19 cellular contexts compared by ENCODE assay signal in genomic region chr6:49553353-49553752, GRCh38. TPM values are rescaled to one million over a fixed set of nuclear protein-coding genes. Genes with fewer than 3 reads are reported as not detected.
DNase-seq lines count a peak whose midpoint lies in the region; ATAC-seq and TF ChIP-seq lines count a peak whose summit lies in the region.
"Had no signal": no experiment of that assay in that cellular context is flagged by ENCODE, and none has a peak within 500 bp of the region (broad histone marks: within the 10 kb centered on the region; RNA-seq: fewer than 3 reads in every experiment).

No MANE protein-coding gene starts in this region.

- H3K27me3 Mint-ChIP-seq in nephron progenitor cell (ENCODE audit: low read depth, poor library complexity), result peaks cover 50% of the 10 kb centered on the region
- H3K27me3 Mint-ChIP-seq in WTC11 (ENCODE audit: low read depth), result peaks cover 91% of the 10 kb centered on the region

- H3K27ac ChIP-seq in mammary epithelial cell (ENCODE audit: insufficient read depth, low read depth, low read length), result peak overlapping the region; percentile 68
- no peak overlapping the region for H3K27ac ChIP-seq in effector memory CD4-positive, alpha-beta T cell (ENCODE audit: insufficient read depth, low read length, poor library complexity, severe bottlenecking)

- H2AFZ ChIP-seq in mammary epithelial cell (ENCODE audit: low read depth, low read length), result no peak overlapping the region

- H3K4me1 Mint-ChIP-seq in nephron progenitor cell, result peaks cover 24% of the 10 kb centered on the region
- peaks cover 59% of the 10 kb centered on the region for H3K4me1 Mint-ChIP-seq in WTC11

- H3K36me3 ChIP-seq in BJ (ENCODE audit: control insufficient read depth, insufficient read depth, low read length) (no peaks in the 10 kb centered on the region), mammary epithelial cell (ENCODE audit: insufficient read depth, low read length) (peaks cover 7% of the 10 kb centered on the region)
- H3K36me3 ChIP-seq in effector memory CD4-positive, alpha-beta T cell (ENCODE audit: control insufficient read depth, insufficient read depth, low read length), result no peaks in the 10 kb centered on the region
- H3K36me3 ChIP-seq: HAP-1 had no signal

- H3K4me3 Mint-ChIP-seq in nephron progenitor cell (no peak overlapping the region), WTC11 (no peak overlapping the region)
- H3K4me3 Mint-ChIP-seq: activated CD8-positive, alpha-beta T cell treated with anti-CD3 and anti-CD28 coated beads, Interleukin-2, amount 10 ng/mL, durations not matched to agents 7 days and 5 days; dendritic cell treated with granulocyte-macrophage colony-stimulating factor and Interleukin-4, amounts not matched to agents 40 ng/mL and 50 ng/mL, for 4 days; mesothelial cell of epicardium had no signal

- BruUV-seq in mammary epithelial cell (replicated peaks; lab: Mats Ljungman, UMichigan), result no TSS peak

- H3K4me2 ChIP-seq in mammary epithelial cell (ENCODE audit: insufficient read depth, low read depth, low read length), result peak overlapping the region; percentile 79

- ATAC-seq in GM18867 (IDR thresholded peaks at IDR 0.05; ENCODE audit: unreplicated experiment) (no peak), WTC11 (no peak)
- ATAC-seq: activated CD8-positive, alpha-beta T cell treated with anti-CD3 and anti-CD28 coated beads, Interleukin-2, amount 10 ng/mL, durations not matched to agents 7 days and 5 days; activated T-helper 17 cell treated with anti-CD3 and anti-CD28 coated beads, Interleukin-2, amount 50 U/mL, for 72 hours had no signal

- intact Hi-C loops in mammary epithelial cell (cut with micrococcal nuclease), result loop anchor here (5.0 kb wide), 1 partner anchor 1766 kb away; no protein-coding TSS in a partner anchor

- H3K79me2 ChIP-seq in mammary epithelial cell (ENCODE audit: insufficient read depth, low read length), result peaks cover 62% of the 10 kb centered on the region

- H3K36me3 Mint-ChIP-seq in nephron progenitor cell (ENCODE audit: low read depth) (no peaks in the 10 kb centered on the region), WTC11 (peaks cover 27% of the 10 kb centered on the region)

- 0% methylated on average over 1 of the region's 1 CpG for WGBS in mammary epithelial cell (ENCODE audit: low coverage, missing lambda C conversion rate)

- no peaks in the 10 kb centered on the region for H3K9me3 Mint-ChIP-seq in nephron progenitor cell
- no peaks in the 10 kb centered on the region for H3K9me3 Mint-ChIP-seq in WTC11
- H3K9me3 Mint-ChIP-seq: activated T-helper 17 cell treated with anti-CD3 and anti-CD28 coated beads, Interleukin-2, amount 50 U/mL, for 72 hours; dendritic cell treated with granulocyte-macrophage colony-stimulating factor and Interleukin-4, amounts not matched to agents 40 ng/mL and 50 ng/mL, for 4 days; mesothelial cell of epicardium had no signal

- CTCF ChIA-PET in BJ (lab: Yijun Ruan, JAX) (interaction anchor here (1.0 to 1.6 kb wide), 4 partner anchors 11 to 54 kb away, joined by 3 to 5 read pairs (median 3); no protein-coding TSS in a partner anchor), mammary epithelial cell (lab: Charles Lee; ENCODE audit: low non-redundant PET) (interaction anchor here (0.6 to 0.7 kb wide), 2 partner anchors 22 to 580 kb away, joined by 3 read pairs; no protein-coding TSS in a partner anchor), WTC11 (lab: Charles Lee) (interaction anchor here (1.1 kb wide), 1 partner anchor 21 kb away, joined by 4 read pairs; no protein-coding TSS in a partner anchor)

- dilution Hi-C loops in mammary epithelial cell (cut with HindIII; ENCODE audit: low sequenced_read_pairs), result no loop called here

- no peak overlapping the region for H3K9ac ChIP-seq in mammary epithelial cell (ENCODE audit: insufficient read depth, low read length)

- H3K27me3 ChIP-seq in BJ (ENCODE audit: control insufficient read depth, insufficient read depth, low read length) (peaks cover 3% of the 10 kb centered on the region), mammary epithelial cell (ENCODE audit: insufficient read depth, low read length) (no peaks in the 10 kb centered on the region)
- peaks cover 4% of the 10 kb centered on the region for H3K27me3 ChIP-seq in effector memory CD4-positive, alpha-beta T cell (replicated peaks; ENCODE audit: control insufficient read depth, insufficient read depth, low read length, poor library complexity, severe bottlenecking)

- POLR2A ChIA-PET in BJ (lab: Charles Lee), result no interaction called here
- POLR2A ChIA-PET in WTC11 (lab: Charles Lee), result no interaction called here

- H3K4me3 ChIP-seq in BJ (ENCODE audit: low read depth, low read length) (no peak overlapping the region), mammary epithelial cell (replicated peaks in 1 of 3; ENCODE audit: insufficient read depth in 1 of 3, low read depth in 2 of 3, low read length in 3 of 3) (peak overlapping the region; percentile 88 to 93 (median 89))
- no peak overlapping the region for H3K4me3 ChIP-seq in effector memory CD4-positive, alpha-beta T cell (ENCODE audit: insufficient read depth, low read depth, low read length, poor library complexity, severe bottlenecking)
- H3K4me3 ChIP-seq: HAP-1 had no signal

- no peak for TF ChIP-seq CTCF in BJ (IDR thresholded peaks at IDR 0.05; ENCODE audit: insufficient read depth, low read depth, low read length)
- no peak for TF ChIP-seq CTCF in mammary epithelial cell (conservative IDR thresholded peaks at IDR 0.05 in 1 of 2, IDR thresholded peaks at IDR 0.05 in 1 of 2; ENCODE audit: extremely low read depth in 1 of 2, insufficient read depth in 1 of 2, low read depth in 1 of 2, low read length in 2 of 2)
- no peak for TF ChIP-seq CTCF in nephron progenitor cell (IDR thresholded peaks at IDR 0.05)
- TF ChIP-seq CTCF in WTC11 (IDR thresholded peaks at IDR 0.05), result no peak

- H3K27ac Mint-ChIP-seq in nephron progenitor cell (no peak overlapping the region), WTC11 (no peak overlapping the region)
- H3K27ac Mint-ChIP-seq: activated CD8-positive, alpha-beta T cell treated with anti-CD3 and anti-CD28 coated beads, Interleukin-2, amount 10 ng/mL, durations not matched to agents 7 days and 5 days; activated T-helper 17 cell treated with anti-CD3 and anti-CD28 coated beads, Interleukin-2, amount 50 U/mL, for 72 hours; dendritic cell treated with granulocyte-macrophage colony-stimulating factor and Interleukin-4, amounts not matched to agents 40 ng/mL and 50 ng/mL, for 4 days; mesothelial cell of epicardium had no signal

- H4K20me1 ChIP-seq in mammary epithelial cell (ENCODE audit: insufficient read depth, low read length), result no peaks in the 10 kb centered on the region

- no peaks in the 10 kb centered on the region for H3K9me3 ChIP-seq in mammary epithelial cell (replicated peaks; ENCODE audit: insufficient read depth, low read length)
- no peaks in the 10 kb centered on the region for H3K9me3 ChIP-seq in effector memory CD4-positive, alpha-beta T cell (ENCODE audit: control insufficient read depth, low read length)
- H3K9me3 ChIP-seq: HAP-1 had no signal

- in situ Hi-C loops in mammary epithelial cell (cut with MboI; ENCODE audit: low sequenced_read_pairs in 2 of 2), result loop anchor here in 1 of 2 donors (10.0 kb wide), 1 partner anchor 51 kb away; no protein-coding TSS in a partner anchor

- H3K4me1 ChIP-seq in mammary epithelial cell (ENCODE audit: insufficient read depth, low read length), result peaks cover 24% of the 10 kb centered on the region
- H3K4me1 ChIP-seq in effector memory CD4-positive, alpha-beta T cell (ENCODE audit: control insufficient read depth, insufficient read depth, low read length, poor library complexity, severe bottlenecking), result no peaks in the 10 kb centered on the region

- DNase-seq in BJ (ENCODE audit: low read depth), result peak; percentile 8
- DNase-seq in HT1080 (ENCODE audit: low read depth), result peak; percentile 80
- peak; percentile 90 for DNase-seq in mammary epithelial cell
- peak; percentile 37 for DNase-seq in kidney glomerular epithelial cell (lab: John Stamatoyannopoulos, UW)
- DNase-seq in effector memory CD4-positive, alpha-beta T cell, result no peak
- DNase-seq in nephron progenitor cell, result no peak
- DNase-seq in WTC11 (ENCODE audit: low spot score), result no peak
- DNase-seq: activated CD8-positive, alpha-beta T cell treated with anti-CD3 and anti-CD28 coated beads, Interleukin-2, amount 10 ng/mL, durations not matched to agents 7 days and 5 days; amniotic stem cell; NCI-H2029 treated with DMSO at 0.1 percent for 48 hours; NK-92 treated with Interleukin-12 subunit alpha and Interleukin-12 subunit beta, amount 100 ng/mL, for 24 hours; occipital lobe; stimulated activated naive CD4-positive, alpha-beta T cell had no signal

TF ChIP-seq in WTC11, 78 proteins besides CTCF, POLR2A, EP300 and RAD21 (continues in another document):
- no peak for TF ChIP-seq ATF3 (CRISPR knock-in tag; conservative IDR thresholded peaks at IDR 0.05)
- no peak for TF ChIP-seq SMAD3 (CRISPR knock-in tag; IDR thresholded peaks at IDR 0.05; ENCODE audit: borderline replicate concordance)
- TF ChIP-seq ZNF121 (CRISPR knock-in tag; IDR thresholded peaks at IDR 0.05), result no peak
- TF ChIP-seq NR3C1 (CRISPR knock-in tag; conservative IDR thresholded peaks at IDR 0.05; ENCODE audit: low read depth), result no peak

RNA-seq across cellular contexts. Expression of gene C6orf141, which starts 2.9 kb away (rescaled TPM):
- 0.22 and 0.32 TPM in 2 replicates for polyA plus RNA-seq in BJ (2011; rRNA removed)
- polyA minus RNA-seq in BJ (2011; rRNA and poly(A)+ RNA removed), result 0.09 TPM in 1 of 2 replicates, not detected in the other
- total RNA-seq in HT1080 (2014; rRNA removed; shearing (Covaris generic)), result 6.5 and 6.7 TPM in 2 replicates
- 5.3 and 5.8 TPM in 2 replicates for polyA plus RNA-seq in HT1080 (2015; cell fraction: cytosol; rRNA removed)
- 64.3 and 65.4 TPM in 2 replicates for polyA plus RNA-seq in HT1080 (2015; cell fraction: nucleus; rRNA removed)
- total RNA-seq in mammary epithelial cell, result 10 to 100 TPM; 22.7 to 39.8 TPM
- 12.1 TPM for polyA plus RNA-seq in mammary epithelial cell
- 5.4 TPM for polyA minus RNA-seq in mammary epithelial cell
- 6.5 to 14.4 TPM (median 8.2 TPM) in 3 replicates for total RNA-seq in WTC11 (2021)
- total RNA-seq: activated T-helper 17 cell treated with anti-CD3 and anti-CD28 coated beads, Interleukin-2, amount 50 U/mL, for 72 hours had no signal

RNA-seq across cellular contexts. Expression of gene GLYATL3, which starts 53.6 kb away (rescaled TPM):
- polyA plus RNA-seq in BJ (2011; rRNA removed) (not detected in 2 replicates), mammary epithelial cell (not detected)
- polyA minus RNA-seq in BJ (2011; rRNA and poly(A)+ RNA removed), result not detected in 2 replicates
- total RNA-seq in HT1080 (2014; rRNA removed; shearing (Covaris generic)), result not detected in 2 replicates
- not detected in 2 replicates for polyA plus RNA-seq in HT1080 (2015; cell fraction: cytosol; rRNA removed)
- polyA plus RNA-seq in HT1080 (2015; cell fraction: nucleus; rRNA removed), result not detected in 2 replicates
- total RNA-seq in mammary epithelial cell (not detected), WTC11 (2021) (not detected in 3 replicates)
- polyA minus RNA-seq in mammary epithelial cell, result not detected
- total RNA-seq: activated CD8-positive, alpha-beta T cell treated with anti-CD3 and anti-CD28 coated beads, Interleukin-2, amount 10 ng/mL, durations not matched to agents 7 days and 5 days; activated T-helper 17 cell treated with anti-CD3 and anti-CD28 coated beads, Interleukin-2, amount 50 U/mL, for 72 hours; fibroblast of villous mesenchyme; mesothelial cell of epicardium; occipital lobe had no signal

Comparison
In these comparisons a context has a peak if more than half of its experiments do, and no peak if none do; other contexts are left out.
1. DNase-seq: peak in BJ (single experiment), HT1080 (single experiment), mammary epithelial cell (single experiment) and kidney glomerular epithelial cell (single experiment); none in effector memory CD4-positive, alpha-beta T cell (0 of 3), nephron progenitor cell (single experiment) and WTC11 (single experiment).
2. H3K4me3 ChIP-seq: peak in mammary epithelial cell (3 of 3); none in BJ (single experiment) and effector memory CD4-positive, alpha-beta T cell (single experiment).